In the genomic region with DNA sequence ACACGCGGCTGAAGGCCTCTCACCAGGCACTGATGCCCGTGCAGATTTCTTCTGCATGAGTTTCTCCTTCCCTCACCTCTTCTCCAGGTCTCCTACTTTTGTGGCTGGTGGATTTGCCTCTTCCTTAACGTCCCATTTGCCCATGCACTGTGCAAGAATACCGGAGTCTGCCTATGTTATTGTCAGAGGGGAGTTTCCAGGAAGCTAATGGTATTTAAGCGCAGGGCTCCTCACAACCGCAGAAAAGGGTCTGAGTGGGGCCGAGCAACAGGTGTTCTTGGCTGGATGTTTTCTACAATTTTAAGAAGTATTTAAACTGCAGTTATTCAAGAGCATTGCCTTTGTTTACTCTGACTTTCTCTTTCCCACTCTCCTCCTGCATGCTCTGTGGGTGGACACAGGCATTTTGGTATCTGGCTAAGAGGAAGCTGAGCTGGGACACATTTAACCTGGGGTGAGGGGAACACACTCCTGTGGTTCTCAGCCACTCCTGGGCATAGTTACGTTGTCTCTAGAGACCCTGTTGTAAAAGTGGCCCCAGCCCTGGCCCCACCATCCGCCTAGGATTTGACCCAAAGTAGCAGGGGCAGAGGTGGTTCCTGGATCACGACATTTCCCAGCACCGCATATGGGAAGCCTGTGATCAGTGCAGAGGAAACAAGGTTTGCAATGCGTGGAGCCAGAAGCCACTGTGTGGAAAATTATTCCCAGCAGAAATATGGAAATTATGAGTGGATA, we compare ENCODE assay signal across 28 cellular contexts. TPM values are rescaled to one million over a fixed set of nuclear protein-coding genes. Genes with fewer than 3 reads are reported as not detected.
"Had no signal": no experiment of that assay in that cellular context is flagged by ENCODE, and none has a peak within 500 bp of the region (broad histone marks: within the 10 kb centered on the region; RNA-seq: fewer than 3 reads in every experiment).

No MANE protein-coding gene starts in this region.

- H3K4me1 ChIP-seq: esophagus squamous epithelium, gastrocnemius medialis, heart right ventricle, left ventricle myocardium inferior had no signal

- H3K4me3 ChIP-seq: coronary artery, dorsolateral prefrontal cortex, esophagus squamous epithelium, gastrocnemius medialis, heart right ventricle, left ventricle myocardium inferior, lung had no signal

- H3K36me3 ChIP-seq: esophagus squamous epithelium, gastrocnemius medialis, heart right ventricle, left ventricle myocardium inferior had no signal

- H3K27ac ChIP-seq: coronary artery, dorsolateral prefrontal cortex, esophagus squamous epithelium, gastrocnemius medialis, heart right ventricle, left ventricle myocardium inferior had no signal

- H3K9me3 ChIP-seq: esophagus squamous epithelium, gastrocnemius medialis, heart right ventricle, left ventricle myocardium inferior had no signal

- DNase-seq: dermis blood vessel endothelial cell; dorsolateral prefrontal cortex; effector CD4-positive, alpha-beta T cell; effector memory CD4-positive, alpha-beta T cell; esophagus squamous epithelium; foreskin fibroblast; foreskin melanocyte; gastrocnemius medialis; glutamatergic neuron; head of caudate nucleus; heart right ventricle; hippocampal formation; left cardiac atrium; left ventricle myocardium inferior; mammary epithelial cell; mesendoderm; midbrain; naive thymus-derived CD4-positive, alpha-beta T cell had no signal

- ATAC-seq: gastrocnemius medialis; heart right ventricle; left cardiac atrium; naive thymus-derived CD4-positive, alpha-beta T cell had no signal

- H3K27me3 ChIP-seq: gastrocnemius medialis had no signal

RNA-seq across cellular contexts. Expression of a gene that starts 34.4 kb away (rescaled TPM):
- total RNA-seq: dermis blood vessel endothelial cell; dorsolateral prefrontal cortex; endothelial cell of umbilical vein; epithelial cell of proximal tubule; esophagus squamous epithelium; gastrocnemius medialis; glomerular endothelial cell; heart right ventricle; kidney epithelial cell; left cardiac atrium; left ventricle myocardium inferior; liver; mammary epithelial cell; mononuclear cell; naive thymus-derived CD4-positive, alpha-beta T cell had no signal
- polyA plus RNA-seq: endothelial cell of umbilical vein; esophagus; heart right ventricle; keratinocyte; liver; mammary epithelial cell; naive thymus-derived CD4-positive, alpha-beta T cell had no signal
